8 cellular contexts compared by ENCODE assay signal in the genomic region with DNA sequence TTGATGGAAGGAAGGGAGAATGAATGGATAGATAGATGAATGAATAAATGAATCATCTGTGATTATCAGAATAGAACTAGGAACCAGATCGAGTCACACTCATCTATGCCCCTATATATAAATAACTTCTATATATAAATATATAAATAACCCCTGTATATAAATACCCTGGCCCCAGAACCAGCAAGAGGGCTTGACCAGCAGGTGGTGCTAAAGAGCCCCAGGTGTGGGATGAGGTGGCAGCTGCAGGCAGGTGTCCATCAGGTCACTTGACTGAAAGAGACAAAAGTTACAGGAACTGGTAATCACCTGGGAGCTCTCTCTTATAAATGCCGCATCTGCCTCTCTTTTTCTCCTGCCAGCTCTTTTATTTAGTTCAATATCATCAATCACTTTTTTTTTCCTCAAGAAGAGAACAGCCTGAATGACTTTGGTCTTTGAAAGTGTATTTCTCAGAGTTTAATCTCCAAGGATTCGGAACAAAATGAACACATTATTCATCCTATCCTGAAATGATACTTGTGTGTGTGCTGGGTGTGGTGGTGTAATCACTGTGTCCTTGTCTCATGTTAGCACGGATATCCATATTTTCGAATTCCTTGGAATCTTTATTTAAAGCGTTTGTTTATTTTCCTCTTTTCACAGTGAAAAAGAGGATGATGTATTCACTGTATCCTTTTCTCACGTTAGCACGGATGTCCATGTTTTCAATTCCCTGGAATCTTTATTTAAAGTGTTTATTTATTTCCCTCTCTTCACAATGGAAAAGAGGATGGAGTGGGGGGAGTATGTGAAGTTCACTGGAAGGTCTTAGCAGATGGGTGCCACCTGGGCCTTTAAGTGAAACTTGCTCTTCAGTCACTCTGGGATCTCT. TPM values are rescaled to one million over a fixed set of nuclear protein-coding genes. Genes with fewer than 3 reads are reported as not detected.
DNase-seq lines count a peak whose midpoint lies in the region; ATAC-seq and TF ChIP-seq lines count a peak whose summit lies in the region.

No MANE protein-coding gene starts in this region.

- DNase-seq in DND-41 (peak; percentile 61), PC-9 (peak; percentile 59 to 88), glomerular visceral epithelial cell (ENCODE audit: extremely low spot score) (peak; percentile 61), prostate gland (ENCODE audit: low spot score) (peak; percentile 63), DMS114 treated with DMSO at 0.1 percent for 48 hours (lab: John Stamatoyannopoulos, UW; ENCODE audit: unreplicated experiment) (no peak)

- H3K36me3 ChIP-seq in DND-41 (ENCODE audit: insufficient read depth, low read length) (no peaks in the 10 kb centered on the region), PC-9 (ENCODE audit: low read depth) (0 out of 2 replicates have a peak, but pooled peaks cover 13% of the 10 kb centered on the region), prostate gland (no peaks in the 10 kb centered on the region)

- POLR2A ChIA-PET in PC-9 (lab: Charles Lee; ENCODE audit: unreplicated experiment): interaction anchor here (0.6 kb wide), 4 partner anchors 35 to 898 kb away, joined by 3 to 11 read pairs (median 4); partner anchors contain the start of gene ATG7

- CTCF ChIA-PET in PC-9 (lab: Charles Lee): interaction anchor here (0.5 to 1.3 kb wide), 5 partner anchors 34 to 408 kb away, joined by 3 to 14 read pairs (median 3); no protein-coding TSS in a partner anchor

- no peaks in the 10 kb centered on the region for H3K9me2 ChIP-seq in PC-9 (ENCODE audit: insufficient read depth)

- peaks cover 18% of the 10 kb centered on the region for H3K27me3 Mint-ChIP-seq in activated T-helper 17 cell treated with anti-CD3 and anti-CD28 coated beads, Interleukin-2, amount 50 U/mL, for 72 hours

- no peak overlapping the region for H3K4me3 Mint-ChIP-seq in activated T-helper 17 cell treated with anti-CD3 and anti-CD28 coated beads, Interleukin-2, amount 50 U/mL, for 72 hours

- peaks cover 26% of the 10 kb centered on the region for H3K4me1 Mint-ChIP-seq in activated T-helper 17 cell treated with anti-CD3 and anti-CD28 coated beads, Interleukin-2, amount 50 U/mL, for 72 hours

- H4K20me1 ChIP-seq in DND-41 (ENCODE audit: insufficient read depth, low read length) (no peaks in the 10 kb centered on the region), PC-9 (ENCODE audit: insufficient read depth) (no peaks in the 10 kb centered on the region)

- H3K27ac Mint-ChIP-seq in activated T-helper 17 cell treated with anti-CD3 and anti-CD28 coated beads, Interleukin-2, amount 50 U/mL, for 72 hours: peak overlapping the region; percentile 52

- intact Hi-C loops in PC-9 (cut with micrococcal nuclease; ENCODE audit: unreplicated experiment): loop anchor here (1.0 to 10.0 kb wide), 6 partner anchors 36 to 408 kb away; partner anchors contain the start of genes ATG7 and VGLL4
- intact Hi-C loops in prostate gland (cut with DNase I): loop anchor here (10.0 kb wide), 1 partner anchor 98 kb away; no protein-coding TSS in a partner anchor

- TF ChIP-seq CTCF in DND-41 (IDR thresholded peaks at IDR 0.05; ENCODE audit: borderline replicate concordance, extremely low read depth, low read length, poor library complexity, severe bottlenecking) (peak; percentile 66), PC-9 (conservative IDR thresholded peaks at IDR 0.05) (peak; percentile 93), prostate gland (IDR thresholded peaks at IDR 0.05) (peak; percentile 56 to 77 (median 70))

- peaks cover 19% of the 10 kb centered on the region for H3K36me3 Mint-ChIP-seq in activated T-helper 17 cell treated with anti-CD3 and anti-CD28 coated beads, Interleukin-2, amount 50 U/mL, for 72 hours (ENCODE audit: low read depth)

- H3K27ac ChIP-seq in DND-41 (ENCODE audit: low read length) (no peak overlapping the region), PC-9 (peak overlapping the region; percentile 99), prostate gland (no peak overlapping the region)

- H3K9me3 ChIP-seq in DND-41 (ENCODE audit: insufficient read depth, low read length, severe bottlenecking) (no peaks in the 10 kb centered on the region), PC-9 (ENCODE audit: insufficient read depth, low read depth) (peaks cover 8% of the 10 kb centered on the region), prostate gland (no peaks in the 10 kb centered on the region)

- peak; percentile 65 for ATAC-seq in DND-41 (ENCODE audit: insufficient read depth, low read depth)
- ATAC-seq in HG03280 (IDR thresholded peaks at IDR 0.05; ENCODE audit: unreplicated experiment): peak; percentile 70
- ATAC-seq in activated T-helper 17 cell treated with anti-CD3 and anti-CD28 coated beads, Interleukin-2, amount 50 U/mL, for 72 hours (replicated peaks): no peak
- ATAC-seq in HG03571 (IDR thresholded peaks at IDR 0.05; ENCODE audit: unreplicated experiment): no peak

- H3K27me3 ChIP-seq in DND-41 (ENCODE audit: insufficient read depth, low read length, poor library complexity) (peaks cover 4% of the 10 kb centered on the region), PC-9 (ENCODE audit: insufficient read depth, low read depth) (no peaks in the 10 kb centered on the region), prostate gland (replicated peaks; ENCODE audit: insufficient read depth) (no peaks in the 10 kb centered on the region)

- H3K4me3 ChIP-seq in DND-41 (ENCODE audit: low read depth in 1 of 2, low read length in 2 of 2) (no peak overlapping the region), PC-9 (peak overlapping the region; percentile 33; the same call in 1 of the 2 replicates), prostate gland (no peak overlapping the region)

- H2AFZ ChIP-seq in DND-41 (ENCODE audit: low read depth, low read length) (no peak overlapping the region), PC-9 (no peak overlapping the region)

- 40% methylated on average over 8 of the region's 8 CpGs for WGBS in prostate gland

- no TSS peak for BruUV-seq in PC-9 (replicated peaks; lab: Mats Ljungman, UMichigan)

- H3K4me1 ChIP-seq in DND-41 (ENCODE audit: insufficient read depth, low read length) (no peaks in the 10 kb centered on the region), PC-9 (replicated peaks; ENCODE audit: insufficient read depth) (peaks cover 41% of the 10 kb centered on the region), prostate gland (replicated peaks) (no peaks in the 10 kb centered on the region)

- H3K79me2 ChIP-seq in DND-41 (ENCODE audit: insufficient read depth, low read length) (no peaks in the 10 kb centered on the region), PC-9 (ENCODE audit: low read depth) (peaks cover 27% of the 10 kb centered on the region)

- H3K4me2 ChIP-seq in DND-41 (ENCODE audit: insufficient read depth, low read length) (no peak overlapping the region), PC-9 (peak overlapping the region; percentile 81)

- peaks cover 39% of the 10 kb centered on the region for H3F3A ChIP-seq in PC-9 (ENCODE audit: insufficient read depth, low read depth)

- no peaks in the 10 kb centered on the region for H3K9me3 Mint-ChIP-seq in activated T-helper 17 cell treated with anti-CD3 and anti-CD28 coated beads, Interleukin-2, amount 50 U/mL, for 72 hours

- no peak overlapping the region for H3K9ac ChIP-seq in DND-41 (ENCODE audit: low read depth, low read length)

- no peak for TF ChIP-seq POLR2A in prostate gland (IDR thresholded peaks at IDR 0.05)

RNA-seq across cellular contexts. Expression of gene ATG7, which starts 35.4 kb away (rescaled TPM):
- total RNA-seq in PC-9 (2021) (53.1 and 56.1 TPM in 2 replicates), prostate gland (10 to 100 TPM; 25.2 to 66.5 TPM)
- 10 to 100 TPM; 34.6 to 37.7 TPM for total RNA-seq in activated T-helper 17 cell treated with anti-CD3 and anti-CD28 coated beads, Interleukin-2, amount 50 U/mL, for 72 hours

Comparison
In these comparisons a context has a peak if more than half of its experiments do, and no peak if none do; other contexts are left out.
1. ATAC-seq: peak in DND-41 (single experiment) and HG03280 (single experiment); none in activated T-helper 17 cell treated with anti-CD3 and anti-CD28 coated beads, Interleukin-2, amount 50 U/mL, for 72 hours (single experiment) and HG03571 (single experiment).
2. Peak in every context shown above with its lines, with median percentiles within 50 percentile points of each other: CTCF ChIP-seq.